Comparison of ENCODE assay signal across 24 cellular contexts in the genomic region with DNA sequence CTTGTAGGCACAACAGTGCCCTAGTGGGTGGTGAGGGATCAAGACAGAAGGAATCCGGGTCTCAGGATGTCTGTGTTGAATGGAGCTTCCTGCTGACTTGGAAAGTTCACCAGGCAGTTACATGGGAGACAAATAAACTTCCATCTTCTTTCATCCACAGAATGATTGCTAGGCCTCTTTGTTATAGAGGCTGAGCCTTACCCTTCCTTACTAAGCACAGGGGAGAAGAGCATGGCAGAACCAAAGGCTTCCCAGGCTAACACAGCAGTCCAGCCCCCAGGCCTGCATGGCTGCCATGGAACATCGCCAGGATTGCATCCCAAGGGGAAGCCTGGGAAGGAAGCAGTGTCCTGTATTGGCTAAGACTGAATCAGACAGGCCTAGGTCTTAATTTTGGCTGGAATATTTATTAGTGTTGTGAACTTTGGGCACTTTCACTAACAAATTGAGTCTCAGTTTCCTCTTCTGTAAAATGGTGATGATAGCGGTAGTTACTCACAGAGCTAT. TPM values are rescaled to one million over a fixed set of nuclear protein-coding genes. Genes with fewer than 3 reads are reported as not detected.
"Had no signal": no experiment of that assay in that cellular context is flagged by ENCODE, and none has a peak within 500 bp of the region (broad histone marks: within the 10 kb centered on the region; RNA-seq: fewer than 3 reads in every experiment).

No MANE protein-coding gene starts in this region.

- ATAC-seq: left lobe of liver; lower lobe of right lung; psoas muscle; stimulated activated effector memory CD8-positive, alpha-beta T cell treated with anti-CD3 and anti-CD28 coated beads, Interleukin-12 subunit alpha, Interleukin-12 subunit beta, amount 100 ng/mL, for 72 hours; stimulated activated naive CD8-positive, alpha-beta T cell treated with anti-CD3 and anti-CD28 coated beads, Interleukin-15, Interleukin-2, amounts not matched to agents 100 U/mL and 50 U/mL, for 24 hours had no signal

- H3K27me3 ChIP-seq: thyroid gland had no signal

- H3K9me3 Mint-ChIP-seq: dendritic cell treated with granulocyte-macrophage colony-stimulating factor and Interleukin-4, amounts not matched to agents 40 ng/mL and 50 ng/mL, for 4 days; nephron progenitor cell; stimulated activated effector memory CD8-positive, alpha-beta T cell treated with anti-CD3 and anti-CD28 coated beads, Interleukin-12 subunit alpha, Interleukin-12 subunit beta, amount 100 ng/mL, for 72 hours; type B pancreatic cell had no signal

- H3K4me2 ChIP-seq: smooth muscle cell had no signal

- H3K36me3 ChIP-seq: esophagus squamous epithelium, lower lobe of right lung, suprapubic skin, thyroid gland had no signal

- H3K4me3 ChIP-seq: esophagus squamous epithelium, lower lobe of right lung, psoas muscle, smooth muscle cell, suprapubic skin, thyroid gland had no signal

- H3K27ac ChIP-seq: esophagus squamous epithelium, lower lobe of right lung, psoas muscle, suprapubic skin, thyroid gland had no signal

- H3K4me3 Mint-ChIP-seq: dendritic cell treated with granulocyte-macrophage colony-stimulating factor and Interleukin-4, amounts not matched to agents 40 ng/mL and 50 ng/mL, for 4 days; nephron progenitor cell; stimulated activated effector memory CD8-positive, alpha-beta T cell treated with anti-CD3 and anti-CD28 coated beads, Interleukin-12 subunit alpha, Interleukin-12 subunit beta, amount 100 ng/mL, for 72 hours; type B pancreatic cell had no signal

- H3K36me3 Mint-ChIP-seq: stimulated activated effector memory CD8-positive, alpha-beta T cell treated with anti-CD3 and anti-CD28 coated beads, Interleukin-12 subunit alpha, Interleukin-12 subunit beta, amount 100 ng/mL, for 72 hours; type B pancreatic cell had no signal

- H3K9me3 ChIP-seq: esophagus squamous epithelium, lower lobe of right lung, psoas muscle, suprapubic skin, thyroid gland had no signal

- H3K4me1 Mint-ChIP-seq: stimulated activated effector memory CD8-positive, alpha-beta T cell treated with anti-CD3 and anti-CD28 coated beads, Interleukin-12 subunit alpha, Interleukin-12 subunit beta, amount 100 ng/mL, for 72 hours had no signal

- DNase-seq: cerebellar nuclear complex; esophagus squamous epithelium; foreskin melanocyte; head of caudate nucleus; hippocampal formation; kidney glomerular epithelial cell; lower lobe of right lung; mesenchymal stem cell; midbrain; nephron progenitor cell; retina; stimulated activated CD4-positive, alpha-beta T cell treated with anti-CD3 and anti-CD28 coated beads, Interleukin-2, amount 100 ng/mL, for 48 hours; stimulated activated CD8-positive, alpha-beta memory T cell treated with anti-CD3 and anti-CD28 coated beads, Interleukin-4, amount 100 ng/mL, for 48 hours; stimulated activated naive CD8-positive, alpha-beta T cell treated with anti-CD3 and anti-CD28 coated beads, Interleukin-15, Interleukin-2, amounts not matched to agents 100 U/mL and 50 U/mL, for 24 hours; thyroid gland had no signal

- H3K27ac Mint-ChIP-seq: dendritic cell treated with granulocyte-macrophage colony-stimulating factor and Interleukin-4, amounts not matched to agents 40 ng/mL and 50 ng/mL, for 4 days; nephron progenitor cell; stimulated activated effector memory CD8-positive, alpha-beta T cell treated with anti-CD3 and anti-CD28 coated beads, Interleukin-12 subunit alpha, Interleukin-12 subunit beta, amount 100 ng/mL, for 72 hours; type B pancreatic cell had no signal

RNA-seq across cellular contexts. Expression of a gene that starts 51.2 kb away (rescaled TPM):
- total RNA-seq: epithelial cell of proximal tubule, esophagus squamous epithelium, left lobe of liver, lower lobe of right lung, osteoblast, smooth muscle cell, suprapubic skin had no signal
- polyA plus RNA-seq: smooth muscle cell had no signal
